Comparison of ENCODE assay signal across 1 cellular context in genomic region chr2:238139141-238139840, GRCh38.
TF ChIP-seq lines count a peak whose summit lies in the region.

No MANE protein-coding gene starts in this region.

TF ChIP-seq in GM12878, 131 proteins besides CTCF, POLR2A, EP300 and RAD21 (continued from another document):
- TF ChIP-seq ZBTB40 (IDR thresholded peaks at IDR 0.05; ENCODE audit: borderline replicate concordance) (no peak), SMC3 (IDR thresholded peaks at IDR 0.05; ENCODE audit: borderline replicate concordance, low read length) (peak; percentile 53), REST (IDR thresholded peaks at IDR 0.05; ENCODE audit: low read depth, low read length) (no peak), BRCA1 (IDR thresholded peaks at IDR 0.05; ENCODE audit: low read depth, low read length) (no peak), RELA (IDR thresholded peaks at IDR 0.05; ENCODE audit: borderline replicate concordance, partially characterized antibody) (no peak), EED (IDR thresholded peaks at IDR 0.05; ENCODE audit: low read depth) (no peak), KAT2A (conservative IDR thresholded peaks at IDR 0.05; ENCODE audit: control insufficient read depth, low read depth, low read length) (no peak), ETV6 (conservative IDR thresholded peaks at IDR 0.05 in 1 of 2, IDR thresholded peaks at IDR 0.05 in 1 of 2; ENCODE audit: borderline replicate concordance in 1 of 2, low read depth in 1 of 2) (no peak)
